1 cellular context compared by ENCODE assay signal in the genomic region with DNA sequence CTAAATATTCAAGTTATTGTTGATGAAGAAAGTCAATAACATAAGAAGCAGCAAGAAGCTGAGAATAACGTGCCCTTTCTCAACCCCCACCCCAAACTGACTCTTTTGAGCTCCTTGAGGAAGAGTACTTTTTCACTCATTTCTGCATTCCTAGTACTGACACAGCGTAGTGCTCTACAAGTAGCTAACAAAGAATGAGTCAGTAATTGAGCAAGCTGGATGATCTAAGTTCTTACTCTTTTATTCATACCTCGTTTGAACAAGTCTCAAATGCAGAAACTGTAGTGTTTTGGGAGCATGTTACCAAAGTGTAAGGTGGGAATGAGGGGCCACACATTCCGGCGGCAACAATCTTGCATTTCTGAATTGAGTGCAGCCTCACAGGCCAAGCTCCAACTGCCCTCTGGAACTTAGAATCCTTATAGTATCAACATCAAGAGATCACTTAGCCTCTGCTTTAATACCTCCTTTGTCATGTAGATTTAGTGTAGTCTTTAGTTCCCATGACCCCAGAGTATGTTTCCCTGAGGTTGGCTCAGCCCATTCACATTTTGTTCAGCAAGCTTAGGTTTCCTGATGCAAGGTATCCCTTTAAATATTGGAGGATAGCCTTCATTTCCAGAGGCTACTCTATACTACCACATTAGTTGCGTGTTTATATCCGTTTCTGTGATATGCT.
A peak's percentile ranks its signal among the peaks of the same experiment; 100 is the strongest.
TF ChIP-seq lines count a peak whose summit lies in the region.

No MANE protein-coding gene starts in this region.

TF ChIP-seq in SK-N-SH, 30 proteins besides CTCF, POLR2A, EP300 and RAD21 (continued from another document):
- TF ChIP-seq, protein P1, sequence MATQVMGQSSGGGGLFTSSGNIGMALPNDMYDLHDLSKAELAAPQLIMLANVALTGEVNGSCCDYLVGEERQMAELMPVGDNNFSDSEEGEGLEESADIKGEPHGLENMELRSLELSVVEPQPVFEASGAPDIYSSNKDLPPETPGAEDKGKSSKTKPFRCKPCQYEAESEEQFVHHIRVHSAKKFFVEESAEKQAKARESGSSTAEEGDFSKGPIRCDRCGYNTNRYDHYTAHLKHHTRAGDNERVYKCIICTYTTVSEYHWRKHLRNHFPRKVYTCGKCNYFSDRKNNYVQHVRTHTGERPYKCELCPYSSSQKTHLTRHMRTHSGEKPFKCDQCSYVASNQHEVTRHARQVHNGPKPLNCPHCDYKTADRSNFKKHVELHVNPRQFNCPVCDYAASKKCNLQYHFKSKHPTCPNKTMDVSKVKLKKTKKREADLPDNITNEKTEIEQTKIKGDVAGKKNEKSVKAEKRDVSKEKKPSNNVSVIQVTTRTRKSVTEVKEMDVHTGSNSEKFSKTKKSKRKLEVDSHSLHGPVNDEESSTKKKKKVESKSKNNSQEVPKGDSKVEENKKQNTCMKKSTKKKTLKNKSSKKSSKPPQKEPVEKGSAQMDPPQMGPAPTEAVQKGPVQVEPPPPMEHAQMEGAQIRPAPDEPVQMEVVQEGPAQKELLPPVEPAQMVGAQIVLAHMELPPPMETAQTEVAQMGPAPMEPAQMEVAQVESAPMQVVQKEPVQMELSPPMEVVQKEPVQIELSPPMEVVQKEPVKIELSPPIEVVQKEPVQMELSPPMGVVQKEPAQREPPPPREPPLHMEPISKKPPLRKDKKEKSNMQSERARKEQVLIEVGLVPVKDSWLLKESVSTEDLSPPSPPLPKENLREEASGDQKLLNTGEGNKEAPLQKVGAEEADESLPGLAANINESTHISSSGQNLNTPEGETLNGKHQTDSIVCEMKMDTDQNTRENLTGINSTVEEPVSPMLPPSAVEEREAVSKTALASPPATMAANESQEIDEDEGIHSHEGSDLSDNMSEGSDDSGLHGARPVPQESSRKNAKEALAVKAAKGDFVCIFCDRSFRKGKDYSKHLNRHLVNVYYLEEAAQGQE (IDR thresholded peaks at IDR 0.05; ENCODE audit: low read depth, low read length): no peak
- no peak for TF ChIP-seq YY1 (IDR thresholded peaks at IDR 0.05; ENCODE audit: low read depth)
- no peak; the same call in 1 of the 2 replicates for TF ChIP-seq POLR2AphosphoS5 (IDR thresholded peaks at IDR 0.05; ENCODE audit: low read depth, low read length)
- TF ChIP-seq, protein P2, sequence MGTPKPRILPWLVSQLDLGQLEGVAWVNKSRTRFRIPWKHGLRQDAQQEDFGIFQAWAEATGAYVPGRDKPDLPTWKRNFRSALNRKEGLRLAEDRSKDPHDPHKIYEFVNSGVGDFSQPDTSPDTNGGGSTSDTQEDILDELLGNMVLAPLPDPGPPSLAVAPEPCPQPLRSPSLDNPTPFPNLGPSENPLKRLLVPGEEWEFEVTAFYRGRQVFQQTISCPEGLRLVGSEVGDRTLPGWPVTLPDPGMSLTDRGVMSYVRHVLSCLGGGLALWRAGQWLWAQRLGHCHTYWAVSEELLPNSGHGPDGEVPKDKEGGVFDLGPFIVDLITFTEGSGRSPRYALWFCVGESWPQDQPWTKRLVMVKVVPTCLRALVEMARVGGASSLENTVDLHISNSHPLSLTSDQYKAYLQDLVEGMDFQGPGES (IDR thresholded peaks at IDR 0.05; ENCODE audit: low read depth, low read length): no peak
- no peak for TF ChIP-seq MXI1 (IDR thresholded peaks at IDR 0.05; ENCODE audit: low read depth, low read length)
- TF ChIP-seq NFIC (IDR thresholded peaks at IDR 0.05; ENCODE audit: borderline replicate concordance): no peak
- TF ChIP-seq TCF12 (IDR thresholded peaks at IDR 0.05): peak; percentile 41; the same call in 1 of the 2 replicates
- TF ChIP-seq, protein P3, sequence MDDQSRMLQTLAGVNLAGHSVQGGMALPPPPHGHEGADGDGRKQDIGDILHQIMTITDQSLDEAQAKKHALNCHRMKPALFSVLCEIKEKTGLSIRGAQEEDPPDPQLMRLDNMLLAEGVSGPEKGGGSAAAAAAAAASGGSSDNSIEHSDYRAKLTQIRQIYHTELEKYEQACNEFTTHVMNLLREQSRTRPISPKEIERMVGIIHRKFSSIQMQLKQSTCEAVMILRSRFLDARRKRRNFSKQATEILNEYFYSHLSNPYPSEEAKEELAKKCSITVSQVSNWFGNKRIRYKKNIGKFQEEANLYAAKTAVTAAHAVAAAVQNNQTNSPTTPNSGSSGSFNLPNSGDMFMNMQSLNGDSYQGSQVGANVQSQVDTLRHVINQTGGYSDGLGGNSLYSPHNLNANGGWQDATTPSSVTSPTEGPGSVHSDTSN (IDR thresholded peaks at IDR 0.05): 0 out of 2 replicates have a peak, but pooled peaks have one; percentile 18
- TF ChIP-seq FOXM1 (IDR thresholded peaks at IDR 0.05; ENCODE audit: low read depth): no peak
- TF ChIP-seq NRF1 (IDR thresholded peaks at IDR 0.05; ENCODE audit: low read depth, low read length): no peak
- no peak for TF ChIP-seq RXRA (IDR thresholded peaks at IDR 0.05; ENCODE audit: borderline replicate concordance, low read depth)
- TF ChIP-seq SIN3A (IDR thresholded peaks at IDR 0.05; ENCODE audit: borderline replicate concordance, low read depth, low read length): no peak
- TF ChIP-seq, protein P4, sequence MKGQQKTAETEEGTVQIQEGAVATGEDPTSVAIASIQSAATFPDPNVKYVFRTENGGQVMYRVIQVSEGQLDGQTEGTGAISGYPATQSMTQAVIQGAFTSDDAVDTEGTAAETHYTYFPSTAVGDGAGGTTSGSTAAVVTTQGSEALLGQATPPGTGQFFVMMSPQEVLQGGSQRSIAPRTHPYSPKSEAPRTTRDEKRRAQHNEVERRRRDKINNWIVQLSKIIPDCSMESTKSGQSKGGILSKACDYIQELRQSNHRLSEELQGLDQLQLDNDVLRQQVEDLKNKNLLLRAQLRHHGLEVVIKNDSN (IDR thresholded peaks at IDR 0.05; ENCODE audit: borderline replicate concordance, low read depth): no peak
- no peak for TF ChIP-seq TEAD4 (IDR thresholded peaks at IDR 0.05; ENCODE audit: borderline replicate concordance, insufficient read depth)
- TF ChIP-seq CHD2 (IDR thresholded peaks at IDR 0.05; ENCODE audit: low read length, partially characterized antibody): no peak
- no peak for TF ChIP-seq TAF1 (IDR thresholded peaks at IDR 0.05; ENCODE audit: borderline replicate concordance, low read depth, low read length)
- TF ChIP-seq SMC3 (IDR thresholded peaks at IDR 0.05; ENCODE audit: low read depth, low read length): no peak
- TF ChIP-seq GABPA (IDR thresholded peaks at IDR 0.05; ENCODE audit: low read depth): no peak
